ENCODE assay signal across 20 cellular contexts in the genomic region with DNA sequence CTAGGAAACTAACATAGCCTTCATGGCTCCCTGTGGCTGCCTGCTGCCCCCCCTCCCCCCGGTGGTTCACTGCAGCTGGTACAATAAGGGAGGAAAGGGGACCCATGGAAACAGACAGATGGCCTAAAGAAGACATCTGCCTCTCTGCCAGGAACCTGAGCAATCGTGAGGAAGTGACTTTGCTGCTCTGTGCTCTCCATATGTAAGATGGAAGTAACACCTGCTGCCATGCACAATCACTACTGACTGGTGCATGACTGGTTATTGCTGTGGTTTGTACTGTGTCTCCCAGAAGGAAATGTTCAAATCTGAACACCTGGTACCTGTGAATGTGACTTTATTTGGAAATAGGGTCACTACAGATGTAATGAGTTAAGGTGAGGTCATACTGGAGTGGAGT. TPM values are rescaled to one million over a fixed set of nuclear protein-coding genes. Genes with fewer than 3 reads are reported as not detected.
DNase-seq lines count a peak whose midpoint lies in the region; ATAC-seq lines count a peak whose summit lies in the region.
"Had no signal": no experiment of that assay in that cellular context is flagged by ENCODE, and none has a peak within 500 bp of the region (broad histone marks: within the 10 kb centered on the region; RNA-seq: fewer than 3 reads in every experiment).

No MANE protein-coding gene starts in this region.

- ATAC-seq in GM21360 (IDR thresholded peaks at IDR 0.05; ENCODE audit: unreplicated experiment): no peak
- ATAC-seq in activated CD4-positive, alpha-beta T cell treated with anti-CD3 and anti-CD28 coated beads for 36 hours: no peak
- ATAC-seq: gastroesophageal sphincter; SK-N-SH treated with all-trans-retinoic acid at 6 μM for 48 hours; stimulated activated naive CD8-positive, alpha-beta T cell treated with anti-CD3 and anti-CD28 coated beads, Interleukin-15, amount 100 ng/mL, for 72 hours had no signal

- H3K9me3 Mint-ChIP-seq in activated CD4-positive, alpha-beta T cell treated with anti-CD3 and anti-CD28 coated beads for 36 hours (ENCODE audit: low read depth): peaks cover 14% of the 10 kb centered on the region
- peaks cover 16% of the 10 kb centered on the region for H3K9me3 Mint-ChIP-seq in activated T-cell treated with anti-CD3 and anti-CD28 coated beads, Interleukin-2, amount 50 U/mL, for 24 hours

- H3K27me3 Mint-ChIP-seq in activated CD4-positive, alpha-beta T cell treated with anti-CD3 and anti-CD28 coated beads for 36 hours: no peaks in the 10 kb centered on the region
- peaks cover 13% of the 10 kb centered on the region for H3K27me3 Mint-ChIP-seq in activated T-cell treated with anti-CD3 and anti-CD28 coated beads, Interleukin-2, amount 50 U/mL, for 24 hours
- H3K27me3 Mint-ChIP-seq: stimulated activated naive CD8-positive, alpha-beta T cell treated with anti-CD3 and anti-CD28 coated beads, Interleukin-15, amount 100 ng/mL, for 72 hours had no signal

- intact Hi-C loops in activated CD4-positive, alpha-beta T cell treated with anti-CD3 and anti-CD28 coated beads for 36 hours (cut with DNase I, micrococcal nuclease): loop anchor here in 1 of 2 experiments (10.0 kb wide), 1 partner anchor 60 kb away; no protein-coding TSS in a partner anchor

- DNase-seq in COLO668 (lab: John Stamatoyannopoulos, UW; ENCODE audit: unreplicated experiment): peak; percentile 80
- DNase-seq in GF-D8 (lab: John Stamatoyannopoulos, UW): peak; percentile 1
- DNase-seq in NCI-H1694 treated with DMSO at 0.1 percent for 48 hours (lab: John Stamatoyannopoulos, UW): peak; percentile 93
- peak; percentile 54 for DNase-seq in SHP77 treated with DMSO at 0.1 percent for 48 hours (lab: John Stamatoyannopoulos, UW)
- no peak for DNase-seq in activated CD4-positive, alpha-beta T cell treated with anti-CD3 and anti-CD28 coated beads for 36 hours
- DNase-seq in activated CD4-positive, alpha-beta T cell treated with anti-CD3 and anti-CD28 coated beads, Interleukin-2, amount 50 U/mL, for 48 hours: no peak
- no peak for DNase-seq in activated T-cell treated with anti-CD3 and anti-CD28 coated beads, Interleukin-2, amount 50 U/mL, for 24 hours
- DNase-seq: adrenal gland; dorsolateral prefrontal cortex; HCEC 1CT; NCI-H1436; NCI-H526 treated with DMSO at 0.1 percent for 48 hours; nephron progenitor cell; stimulated activated CD4-positive, alpha-beta T cell treated with anti-CD3 and anti-CD28 coated beads, Interleukin-1b, Interleukin-23, amount 100 ng/mL, for 48 hours; stimulated activated naive CD8-positive, alpha-beta T cell treated with anti-CD3 and anti-CD28 coated beads, Interleukin-15, amount 100 ng/mL, for 72 hours; T-helper 9 cell; trophoblast cell had no signal

- POLR2A ChIA-PET in activated CD4-positive, alpha-beta T cell treated with anti-CD3 and anti-CD28 coated beads for 36 hours (lab: Charles Lee): no interaction called here

- no peak overlapping the region for H3K4me3 Mint-ChIP-seq in activated CD4-positive, alpha-beta T cell treated with anti-CD3 and anti-CD28 coated beads for 36 hours
- no peak overlapping the region for H3K4me3 Mint-ChIP-seq in activated T-cell treated with anti-CD3 and anti-CD28 coated beads, Interleukin-2, amount 50 U/mL, for 24 hours
- H3K4me3 Mint-ChIP-seq: nephron progenitor cell; stimulated activated naive CD8-positive, alpha-beta T cell treated with anti-CD3 and anti-CD28 coated beads, Interleukin-15, amount 100 ng/mL, for 72 hours had no signal

- no peaks in the 10 kb centered on the region for H3K4me1 Mint-ChIP-seq in activated CD4-positive, alpha-beta T cell treated with anti-CD3 and anti-CD28 coated beads for 36 hours
- H3K4me1 Mint-ChIP-seq in activated T-cell treated with anti-CD3 and anti-CD28 coated beads, Interleukin-2, amount 50 U/mL, for 24 hours (ENCODE audit: low read depth): peaks cover 3% of the 10 kb centered on the region
- H3K4me1 Mint-ChIP-seq: nephron progenitor cell had no signal

- peaks cover 19% of the 10 kb centered on the region for H3K36me3 Mint-ChIP-seq in activated CD4-positive, alpha-beta T cell treated with anti-CD3 and anti-CD28 coated beads for 36 hours (ENCODE audit: low read depth)
- H3K36me3 Mint-ChIP-seq in activated T-cell treated with anti-CD3 and anti-CD28 coated beads, Interleukin-2, amount 50 U/mL, for 24 hours (ENCODE audit: low read depth): peaks cover 13% of the 10 kb centered on the region

- H3K27ac Mint-ChIP-seq in activated CD4-positive, alpha-beta T cell treated with anti-CD3 and anti-CD28 coated beads for 36 hours: no peak overlapping the region
- no peak overlapping the region for H3K27ac Mint-ChIP-seq in activated T-cell treated with anti-CD3 and anti-CD28 coated beads, Interleukin-2, amount 50 U/mL, for 24 hours
- H3K27ac Mint-ChIP-seq: nephron progenitor cell; stimulated activated naive CD8-positive, alpha-beta T cell treated with anti-CD3 and anti-CD28 coated beads, Interleukin-15, amount 100 ng/mL, for 72 hours had no signal

- CTCF ChIA-PET in activated CD4-positive, alpha-beta T cell treated with anti-CD3 and anti-CD28 coated beads for 36 hours (lab: Charles Lee): no interaction called here

RNA-seq across cellular contexts. Expression of gene CD99L2, which starts 43.6 kb away (rescaled TPM):
- total RNA-seq in activated CD4-positive, alpha-beta T cell treated with anti-CD3 and anti-CD28 coated beads for 36 hours: 1 to 10 TPM; 8.4 to 9.6 TPM

Comparison
In these comparisons a context has a peak if more than half of its experiments do, and no peak if none do; other contexts are left out.
1. DNase-seq: peak in COLO668 (single experiment), GF-D8 (single experiment), NCI-H1694 treated with DMSO at 0.1 percent for 48 hours (single experiment) and SHP77 treated with DMSO at 0.1 percent for 48 hours (single experiment); none in activated CD4-positive, alpha-beta T cell treated with anti-CD3 and anti-CD28 coated beads for 36 hours (single experiment), activated CD4-positive, alpha-beta T cell treated with anti-CD3 and anti-CD28 coated beads, Interleukin-2, amount 50 U/mL, for 48 hours (0 of 2) and activated T-cell treated with anti-CD3 and anti-CD28 coated beads, Interleukin-2, amount 50 U/mL, for 24 hours (single experiment).